In the genomic region with DNA sequence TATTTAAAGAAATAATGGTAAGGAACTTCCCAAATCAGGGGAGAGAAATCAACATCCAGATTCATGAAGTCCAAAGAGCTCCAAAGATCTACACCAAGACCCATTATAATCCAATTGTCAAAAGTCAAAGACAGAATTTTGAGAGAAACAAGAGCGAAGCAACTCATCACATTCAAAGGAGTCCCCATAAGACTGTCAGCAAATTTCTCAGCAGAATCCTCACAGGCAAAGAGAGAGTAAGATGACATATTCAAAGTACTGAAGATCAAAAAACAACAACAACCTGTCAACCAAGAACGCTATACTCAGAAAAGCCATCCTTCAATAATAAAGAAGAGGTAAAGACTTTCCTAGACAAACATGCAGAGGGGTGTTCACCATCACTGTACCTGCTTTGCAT, we compare ENCODE assay signal across 3 cellular contexts.
"Had no signal": no experiment of that assay in that cellular context is flagged by ENCODE, and none has a peak within 500 bp of the region (broad histone marks: within the 10 kb centered on the region; RNA-seq: fewer than 3 reads in every experiment).

No MANE protein-coding gene starts in this region.

- H3K4me3 ChIP-seq: GM12878 had no signal

- ATAC-seq: GM12878 had no signal

- DNase-seq: GDM1, GF-D8 had no signal
